In the genomic region with DNA sequence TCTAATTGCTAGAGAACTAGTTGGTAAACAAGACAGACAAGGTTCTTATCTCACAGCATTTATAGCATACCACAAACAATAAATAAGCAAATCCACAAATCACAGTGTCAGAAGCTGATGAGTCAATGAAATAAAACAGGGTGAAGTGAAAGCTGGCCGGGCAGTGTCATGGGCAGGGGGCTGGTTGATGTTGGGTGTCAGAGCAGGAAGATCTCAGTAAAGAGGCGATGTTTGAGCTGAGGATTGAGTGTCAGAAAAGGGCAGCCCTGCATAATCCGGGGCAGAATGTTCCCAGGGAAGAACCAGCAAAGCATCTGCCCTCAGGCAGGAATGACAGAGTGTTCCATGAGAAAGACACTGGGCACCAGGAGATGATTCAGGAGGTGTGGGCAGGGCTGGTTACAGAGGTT, we compare ENCODE assay signal across 1 cellular context.
TF ChIP-seq lines count a peak whose summit lies in the region.

No MANE protein-coding gene starts in this region.

TF ChIP-seq in H1, 55 proteins besides CTCF, POLR2A, EP300 and RAD21:
- no peak for TF ChIP-seq BACH1 (IDR thresholded peaks at IDR 0.05; ENCODE audit: low read length)
